ENCODE assay signal across 8 cellular contexts in genomic region chr9:124860582-124861341, GRCh38. TPM values are rescaled to one million over a fixed set of nuclear protein-coding genes. Genes with fewer than 3 reads are reported as not detected.
DNase-seq lines count a peak whose midpoint lies in the region; ATAC-seq, FAIRE-seq and TF ChIP-seq lines count a peak whose summit lies in the region.

No MANE protein-coding gene starts in this region.

- intact Hi-C loops in sigmoid colon (cut with DNase I), result no loop called here

- FAIRE-seq in GM12891 (lab: Jason Lieb, UNC), result no peak

- no peak for DNase-seq in GM12891 (ENCODE audit: insufficient read length, low spot score)
- no peak for DNase-seq in fibroblast of the aortic adventitia (ENCODE audit: low read depth)
- DNase-seq in sigmoid colon, result no peak
- no peak for DNase-seq in SKM-1 (lab: John Stamatoyannopoulos, UW; ENCODE audit: unreplicated experiment)
- DNase-seq in SHP77 treated with DMSO at 0.1 percent for 48 hours (lab: John Stamatoyannopoulos, UW), result no peak

- no peaks in the 10 kb centered on the region for H3K27me3 ChIP-seq in SU-DHL-6 (ENCODE audit: low read length)
- H3K27me3 ChIP-seq in sigmoid colon, result no peaks in the 10 kb centered on the region

- H3K36me3 ChIP-seq in SU-DHL-6 (ENCODE audit: low read length), result peaks cover 14% of the 10 kb centered on the region
- peaks cover 3 to 45% (median 33%) of the 10 kb centered on the region in 4 donors for H3K36me3 ChIP-seq in sigmoid colon

- peaks cover 0 to 34% (median 24%) of the 10 kb centered on the region in 4 donors for H3K4me1 ChIP-seq in sigmoid colon

- H3K9ac ChIP-seq in SU-DHL-6 (ENCODE audit: low read length), result peak overlapping the region; percentile 93

- H3K9me3 ChIP-seq in SU-DHL-6 (ENCODE audit: insufficient read depth, low read length), result no peaks in the 10 kb centered on the region
- no peaks in the 10 kb centered on the region for H3K9me3 ChIP-seq in sigmoid colon

- H3K27ac ChIP-seq in SU-DHL-6 (ENCODE audit: low read depth, low read length) (peak overlapping the region; percentile 88; the same call in 1 of the 2 replicates), sigmoid colon (peak overlapping the region; percentile 91 to 95 (median 93))

- H3K79me2 ChIP-seq in SU-DHL-6 (ENCODE audit: insufficient read depth, low read length), result peaks cover 28% of the 10 kb centered on the region

- TF ChIP-seq POLR2A in GM12891 (IDR thresholded peaks at IDR 0.05; ENCODE audit: low read depth, low read length) (peak; percentile 7; the same call in 1 of the 2 replicates), sigmoid colon (IDR thresholded peaks at IDR 0.05) (no peak)

- H3K9me2 ChIP-seq in SU-DHL-6 (replicated peaks; ENCODE audit: insufficient read depth, low read length), result no peaks in the 10 kb centered on the region

- H3K4me3 ChIP-seq in SU-DHL-6 (ENCODE audit: insufficient read depth, low read length, poor library complexity, severe bottlenecking) (peak overlapping the region; percentile 74), fibroblast of the aortic adventitia (ENCODE audit: low read depth, low read length) (peak overlapping the region; percentile 93), sigmoid colon (peak overlapping the region; percentile 85 to 86 (median 86))

- TF ChIP-seq CTCF in SU-DHL-6 (IDR thresholded peaks at IDR 0.05; ENCODE audit: insufficient read depth, low read length, poor library complexity, severe bottlenecking), result no peak
- no peak for TF ChIP-seq CTCF in fibroblast of the aortic adventitia (IDR thresholded peaks at IDR 0.05; ENCODE audit: insufficient read depth, low read length)
- no peak for TF ChIP-seq CTCF in sigmoid colon (IDR thresholded peaks at IDR 0.05)

- no peak for TF ChIP-seq EP300 in sigmoid colon (IDR thresholded peaks at IDR 0.05)

- no peak for ATAC-seq in HG03039 (IDR thresholded peaks at IDR 0.05; ENCODE audit: unreplicated experiment)
- ATAC-seq in HG02973 (IDR thresholded peaks at IDR 0.05; ENCODE audit: unreplicated experiment), result no peak

- WGBS in sigmoid colon, 2 donors, result 6 to 15% methylated on average over 12 of the region's 12 CpGs

- peak overlapping the region; percentile 76 for H3K4me2 ChIP-seq in SU-DHL-6 (ENCODE audit: low read depth, low read length, poor library complexity, severe bottlenecking)

- peaks cover 51% of the 10 kb centered on the region for H3F3A ChIP-seq in SU-DHL-6 (ENCODE audit: insufficient read depth)

- H4K20me1 ChIP-seq in SU-DHL-6 (ENCODE audit: low read depth, low read length), result peaks cover 24% of the 10 kb centered on the region; the same call in 1 of the 2 replicates

- no peak overlapping the region for H2AFZ ChIP-seq in SU-DHL-6 (ENCODE audit: low read depth, low read length, severe bottlenecking)

TF ChIP-seq in GM12891, 5 proteins besides CTCF, POLR2A, EP300 and RAD21:
- TF ChIP-seq SPI1 (IDR thresholded peaks at IDR 0.05; ENCODE audit: low read depth, low read length), result no peak
- no peak for TF ChIP-seq PAX5 (IDR thresholded peaks at IDR 0.05; ENCODE audit: insufficient read depth, low read length, severe bottlenecking)
- TF ChIP-seq POU2F2 (IDR thresholded peaks at IDR 0.05; ENCODE audit: low read depth, low read length), result no peak
- no peak; the same call in 1 of the 2 replicates for TF ChIP-seq POLR2AphosphoS5 (IDR thresholded peaks at IDR 0.05; ENCODE audit: low read depth, low read length)
- TF ChIP-seq TAF1 (IDR thresholded peaks at IDR 0.05; ENCODE audit: low read depth, low read length), result no peak

RNA-seq across cellular contexts. Expression of gene RPL35, which starts 1.0 kb away (rescaled TPM):
- 5,793 TPM for polyA plus RNA-seq in GM12891 (2012; ENCODE audit: low read depth, missing spikeins)
- total RNA-seq in fibroblast of the aortic adventitia (ENCODE audit: low replicate concordance) (356 and 2,683 TPM in 2 replicates), sigmoid colon (1,000 to 10,000 TPM; 1,773 to 4,392 (median 3,675) TPM)
- polyA plus RNA-seq in sigmoid colon, result 1,000 to 10,000 TPM; 3,565 to 4,971 (median 3,954) TPM

RNA-seq across cellular contexts. Expression of gene ARPC5L, which starts 1.2 kb away (rescaled TPM):
- 82.0 TPM for polyA plus RNA-seq in GM12891 (2012; ENCODE audit: low read depth, missing spikeins)
- 19.6 and 21.3 TPM in 2 replicates for total RNA-seq in fibroblast of the aortic adventitia (ENCODE audit: low replicate concordance)
- total RNA-seq in sigmoid colon, result 10 to 100 TPM; 16.9 to 26.2 (median 24.5) TPM
- 10 to 100 TPM; 57.7 to 70.3 (median 65.7) TPM for polyA plus RNA-seq in sigmoid colon

RNA-seq across cellular contexts. Expression of gene WDR38, which starts 7.5 kb away (rescaled TPM):
- not detected for polyA plus RNA-seq in GM12891 (2012; ENCODE audit: low read depth, missing spikeins)
- not detected in 2 replicates for total RNA-seq in fibroblast of the aortic adventitia (ENCODE audit: low replicate concordance)
- not detected for total RNA-seq in sigmoid colon
- not detected for polyA plus RNA-seq in sigmoid colon
